In the genomic region with DNA sequence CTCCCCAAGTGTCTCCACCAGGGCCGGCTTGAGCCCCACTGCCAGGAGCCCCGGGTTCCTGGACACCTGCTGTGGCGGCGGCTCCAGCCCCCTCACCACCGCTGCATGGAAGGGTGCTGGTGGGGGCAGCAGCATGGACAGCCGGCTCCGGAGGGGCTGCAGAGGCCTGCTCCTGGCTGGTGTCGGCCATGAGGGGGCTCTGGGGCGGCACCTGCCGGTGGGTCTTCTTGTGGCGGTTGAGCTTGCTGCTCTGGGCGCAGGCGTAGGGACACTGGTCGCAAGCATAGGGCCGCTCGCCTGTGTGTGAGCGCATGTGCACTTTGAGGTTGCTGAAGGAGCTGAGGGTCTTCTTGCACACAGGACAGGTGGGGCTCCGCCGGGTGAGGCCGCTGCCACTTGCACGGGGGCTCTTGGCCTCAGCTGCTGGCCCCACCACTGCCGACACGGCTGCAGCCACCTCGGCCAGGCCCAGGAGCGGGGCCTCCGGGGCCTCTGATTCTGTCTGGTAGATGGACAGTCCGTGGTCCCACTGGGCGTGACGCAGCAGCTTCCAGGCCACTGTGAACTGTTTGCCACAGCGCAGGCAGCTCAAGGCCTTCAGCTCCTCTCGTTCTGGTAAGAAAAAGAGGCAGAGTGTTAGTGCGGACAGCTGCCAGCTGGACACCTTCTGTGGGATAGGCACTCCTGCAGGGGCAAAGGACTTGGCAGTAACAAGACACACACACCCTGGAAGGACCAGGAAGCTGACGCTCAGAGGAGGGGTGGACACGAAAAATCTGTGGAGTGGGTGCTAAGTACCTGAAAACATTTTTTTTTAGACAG, we compare ENCODE assay signal across 19 cellular contexts. TPM values are rescaled to one million over a fixed set of nuclear protein-coding genes. Genes with fewer than 3 reads are reported as not detected.
DNase-seq lines count a peak whose midpoint lies in the region; ATAC-seq and TF ChIP-seq lines count a peak whose summit lies in the region.
"Had no signal": no experiment of that assay in that cellular context is flagged by ENCODE, and none has a peak within 500 bp of the region (broad histone marks: within the 10 kb centered on the region; RNA-seq: fewer than 3 reads in every experiment).

No MANE protein-coding gene starts in this region.

- H3K4me3 ChIP-seq in GM23338 (no peak overlapping the region), neutrophil (ENCODE audit: low read depth in 1 of 2, low read length in 1 of 2) (no peak overlapping the region)
- H3K4me3 ChIP-seq: gastroesophageal sphincter, pancreas, SJCRH30 had no signal

- H3K4me2 ChIP-seq in GM23338: no peak overlapping the region

- TF ChIP-seq CTCF in GM23338 (conservative IDR thresholded peaks at IDR 0.05; ENCODE audit: low read depth in 2 of 2) (peak in 1 of 2 experiments; percentile 40; a peak in 2 of 4 replicates), neutrophil (IDR thresholded peaks at IDR 0.05) (no peak)

- no peaks in the 10 kb centered on the region for H3K9me3 ChIP-seq in neutrophil
- H3K9me3 ChIP-seq: Caco-2, gastroesophageal sphincter, pancreas, SJCRH30 had no signal

- peaks cover 8% of the 10 kb centered on the region; the same call in 1 of the 2 replicates for H3K36me3 ChIP-seq in GM23338 (ENCODE audit: insufficient read depth)
- peaks cover 58% of the 10 kb centered on the region for H3K36me3 ChIP-seq in neutrophil

- H3K9me3 Mint-ChIP-seq in GM23338: no peaks in the 10 kb centered on the region
- no peaks in the 10 kb centered on the region for H3K9me3 Mint-ChIP-seq in activated T-helper 17 cell treated with anti-CD3 and anti-CD28 coated beads, Interleukin-2, amount 50 U/mL, for 72 hours
- H3K9me3 Mint-ChIP-seq: activated naive CD8-positive, alpha-beta T cell treated with anti-CD3 and anti-CD28 coated beads, Interleukin-2, amount 50 U/mL, for 24 hours; activated T-helper 2 cell treated with anti-CD3 and anti-CD28 coated beads, Interferon-gamma antibody, Interleukin-2, Interleukin-4, amounts not matched to agents 10 μg/mL and 5 μg/mL and 100 μg/mL, durations not matched to agents 14 hours and 24 hours and 36 hours had no signal

- H3K9me2 ChIP-seq in GM23338 (ENCODE audit: insufficient read depth): no peaks in the 10 kb centered on the region

- 0 out of 2 replicates have a peak overlapping the region, but pooled peaks have one; percentile 44 for H3K27ac Mint-ChIP-seq in GM23338
- peak overlapping the region; percentile 38 for H3K27ac Mint-ChIP-seq in activated T-helper 17 cell treated with anti-CD3 and anti-CD28 coated beads, Interleukin-2, amount 50 U/mL, for 72 hours
- H3K27ac Mint-ChIP-seq: activated naive CD8-positive, alpha-beta T cell treated with anti-CD3 and anti-CD28 coated beads, Interleukin-2, amount 50 U/mL, for 24 hours; activated T-helper 2 cell treated with anti-CD3 and anti-CD28 coated beads, Interferon-gamma antibody, Interleukin-2, Interleukin-4, amounts not matched to agents 10 μg/mL and 5 μg/mL and 100 μg/mL, durations not matched to agents 14 hours and 24 hours and 36 hours; T-helper 17 cell had no signal

- peaks cover 18% of the 10 kb centered on the region for H3K4me1 Mint-ChIP-seq in GM23338
- peaks cover 6% of the 10 kb centered on the region for H3K4me1 Mint-ChIP-seq in activated T-helper 17 cell treated with anti-CD3 and anti-CD28 coated beads, Interleukin-2, amount 50 U/mL, for 72 hours

- no peak for ATAC-seq in GM23338
- no peak for ATAC-seq in activated T-helper 17 cell treated with anti-CD3 and anti-CD28 coated beads, Interleukin-2, amount 50 U/mL, for 72 hours (replicated peaks)
- ATAC-seq: activated naive CD8-positive, alpha-beta T cell treated with anti-CD3 and anti-CD28 coated beads, Interleukin-2, amount 50 U/mL, for 24 hours; gastroesophageal sphincter; pancreas; PC-3; T-helper 17 cell had no signal

- no peak overlapping the region for H2AFZ ChIP-seq in GM23338

- H3K27ac ChIP-seq in GM23338 (ENCODE audit: low read depth): no peak overlapping the region
- peak overlapping the region; percentile 8 for H3K27ac ChIP-seq in neutrophil
- H3K27ac ChIP-seq: brain microvascular endothelial cell, gastroesophageal sphincter, pancreas, SJCRH30 had no signal

- H3K4me1 ChIP-seq in GM23338 (ENCODE audit: insufficient read depth): peaks cover 18% of the 10 kb centered on the region
- peaks cover 20 to 21% of the 10 kb centered on the region in 2 experiments for H3K4me1 ChIP-seq in neutrophil (ENCODE audit: control insufficient read depth in 1 of 2, insufficient read depth in 1 of 2, low read depth in 1 of 2, low read length in 1 of 2)
- H3K4me1 ChIP-seq: SJCRH30 had no signal

- H3K27me3 Mint-ChIP-seq in GM23338 (ENCODE audit: insufficient read depth, low read depth, poor library complexity): peaks cover 12% of the 10 kb centered on the region
- H3K27me3 Mint-ChIP-seq in activated T-helper 17 cell treated with anti-CD3 and anti-CD28 coated beads, Interleukin-2, amount 50 U/mL, for 72 hours: no peaks in the 10 kb centered on the region
- H3K27me3 Mint-ChIP-seq: activated naive CD8-positive, alpha-beta T cell treated with anti-CD3 and anti-CD28 coated beads, Interleukin-2, amount 50 U/mL, for 24 hours; T-helper 17 cell had no signal

- H4K20me1 ChIP-seq in GM23338 (replicated peaks; ENCODE audit: insufficient read depth): peaks cover 17% of the 10 kb centered on the region

- peaks cover 30% of the 10 kb centered on the region for H3K79me2 ChIP-seq in GM23338 (replicated peaks; ENCODE audit: insufficient read depth)

- DNase-seq in GM23338 (ENCODE audit: low spot score) (no peak), iPS-NIHi7 (ENCODE audit: extremely low spot score) (no peak), middle frontal gyrus (ENCODE audit: extremely low spot score, low spot score) (no peak)
- DNase-seq: activated naive CD8-positive, alpha-beta T cell treated with anti-CD3 and anti-CD28 coated beads, Interleukin-2, amount 50 U/mL, for 24 hours; AML-193; brain microvascular endothelial cell; Caco-2; dermis blood vessel endothelial cell; GOT3; pancreas; PC-3; SJCRH30; stimulated activated CD4-positive, alpha-beta T cell treated with anti-CD3 and anti-CD28 coated beads, Interleukin-2, amount 100 ng/mL, for 24 hours; T-helper 17 cell had no signal

- H3K36me3 Mint-ChIP-seq in GM23338 (ENCODE audit: low read depth): peaks cover 39% of the 10 kb centered on the region
- peaks cover 41% of the 10 kb centered on the region for H3K36me3 Mint-ChIP-seq in activated T-helper 17 cell treated with anti-CD3 and anti-CD28 coated beads, Interleukin-2, amount 50 U/mL, for 72 hours (ENCODE audit: low read depth)

- H3K27me3 ChIP-seq in GM23338 (ENCODE audit: insufficient read depth) (no peaks in the 10 kb centered on the region), neutrophil (no peaks in the 10 kb centered on the region)
- H3K27me3 ChIP-seq: brain microvascular endothelial cell, gastroesophageal sphincter, pancreas, SJCRH30 had no signal

- H3K4me3 Mint-ChIP-seq in GM23338: no peak overlapping the region
- no peak overlapping the region for H3K4me3 Mint-ChIP-seq in activated T-helper 17 cell treated with anti-CD3 and anti-CD28 coated beads, Interleukin-2, amount 50 U/mL, for 72 hours
- H3K4me3 Mint-ChIP-seq: activated naive CD8-positive, alpha-beta T cell treated with anti-CD3 and anti-CD28 coated beads, Interleukin-2, amount 50 U/mL, for 24 hours had no signal

- H3F3A ChIP-seq in GM23338 (replicated peaks; ENCODE audit: low read depth): peaks cover 24% of the 10 kb centered on the region; the same call in 1 of the 2 replicates

TF ChIP-seq in GM23338, 12 proteins besides CTCF, POLR2A, EP300 and RAD21 (continues in another document):
- no peak for TF ChIP-seq ZNF331 (CRISPR knock-in tag; IDR thresholded peaks at IDR 0.05; ENCODE audit: low read depth)
- no peak for TF ChIP-seq NANOG (IDR thresholded peaks at IDR 0.05; ENCODE audit: borderline replicate concordance)
- TF ChIP-seq, protein P1, sequence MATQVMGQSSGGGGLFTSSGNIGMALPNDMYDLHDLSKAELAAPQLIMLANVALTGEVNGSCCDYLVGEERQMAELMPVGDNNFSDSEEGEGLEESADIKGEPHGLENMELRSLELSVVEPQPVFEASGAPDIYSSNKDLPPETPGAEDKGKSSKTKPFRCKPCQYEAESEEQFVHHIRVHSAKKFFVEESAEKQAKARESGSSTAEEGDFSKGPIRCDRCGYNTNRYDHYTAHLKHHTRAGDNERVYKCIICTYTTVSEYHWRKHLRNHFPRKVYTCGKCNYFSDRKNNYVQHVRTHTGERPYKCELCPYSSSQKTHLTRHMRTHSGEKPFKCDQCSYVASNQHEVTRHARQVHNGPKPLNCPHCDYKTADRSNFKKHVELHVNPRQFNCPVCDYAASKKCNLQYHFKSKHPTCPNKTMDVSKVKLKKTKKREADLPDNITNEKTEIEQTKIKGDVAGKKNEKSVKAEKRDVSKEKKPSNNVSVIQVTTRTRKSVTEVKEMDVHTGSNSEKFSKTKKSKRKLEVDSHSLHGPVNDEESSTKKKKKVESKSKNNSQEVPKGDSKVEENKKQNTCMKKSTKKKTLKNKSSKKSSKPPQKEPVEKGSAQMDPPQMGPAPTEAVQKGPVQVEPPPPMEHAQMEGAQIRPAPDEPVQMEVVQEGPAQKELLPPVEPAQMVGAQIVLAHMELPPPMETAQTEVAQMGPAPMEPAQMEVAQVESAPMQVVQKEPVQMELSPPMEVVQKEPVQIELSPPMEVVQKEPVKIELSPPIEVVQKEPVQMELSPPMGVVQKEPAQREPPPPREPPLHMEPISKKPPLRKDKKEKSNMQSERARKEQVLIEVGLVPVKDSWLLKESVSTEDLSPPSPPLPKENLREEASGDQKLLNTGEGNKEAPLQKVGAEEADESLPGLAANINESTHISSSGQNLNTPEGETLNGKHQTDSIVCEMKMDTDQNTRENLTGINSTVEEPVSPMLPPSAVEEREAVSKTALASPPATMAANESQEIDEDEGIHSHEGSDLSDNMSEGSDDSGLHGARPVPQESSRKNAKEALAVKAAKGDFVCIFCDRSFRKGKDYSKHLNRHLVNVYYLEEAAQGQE (IDR thresholded peaks at IDR 0.05; ENCODE audit: unreplicated experiment): no peak

RNA-seq across cellular contexts. Expression of gene ZNF296, which starts 4.1 kb away (rescaled TPM):
- total RNA-seq in GM23338 (2014; rRNA removed; shearing (Covaris generic)): 10.3 and 13.4 TPM in 2 replicates
- 16.5 and 18.6 TPM in 2 replicates for polyA plus RNA-seq in GM23338 (2016; fragmentation: Nextera tagmentation; extraction: Ambion mirVana)
- total RNA-seq in activated T-helper 17 cell treated with anti-CD3 and anti-CD28 coated beads, Interleukin-2, amount 50 U/mL, for 72 hours: 10 to 100 TPM in 1 of 2 donors, 1 to 10 TPM in 1; 6.7 to 11.6 TPM
- total RNA-seq: myocyte, SJCRH30 had no signal

RNA-seq across cellular contexts. Expression of gene GEMIN7, which starts 6.9 kb away (rescaled TPM):
- total RNA-seq in GM23338 (2014; rRNA removed; shearing (Covaris generic)): 49.6 and 52.6 TPM in 2 replicates
- polyA plus RNA-seq in GM23338 (2016; fragmentation: Nextera tagmentation; extraction: Ambion mirVana): 90.5 and 91.6 TPM in 2 replicates
- total RNA-seq in activated T-helper 17 cell treated with anti-CD3 and anti-CD28 coated beads, Interleukin-2, amount 50 U/mL, for 72 hours: 10 to 100 TPM; 56.9 to 57.2 TPM

RNA-seq across cellular contexts. Expression of gene PPP1R37, which starts 20.8 kb away (rescaled TPM):
- 33.3 and 47.2 TPM in 2 replicates for total RNA-seq in GM23338 (2014; rRNA removed; shearing (Covaris generic))
- 6.9 and 7.8 TPM in 2 replicates for polyA plus RNA-seq in GM23338 (2016; fragmentation: Nextera tagmentation; extraction: Ambion mirVana)
- total RNA-seq in activated T-helper 17 cell treated with anti-CD3 and anti-CD28 coated beads, Interleukin-2, amount 50 U/mL, for 72 hours: 10 to 100 TPM; 19.8 to 27.7 TPM

RNA-seq across cellular contexts. Expression of gene CLASRP, which starts 33.3 kb away (rescaled TPM):
- total RNA-seq in GM23338 (2014; rRNA removed; shearing (Covaris generic)): 78.7 and 92.3 TPM in 2 replicates
- 26.5 and 27.1 TPM in 2 replicates for polyA plus RNA-seq in GM23338 (2016; fragmentation: Nextera tagmentation; extraction: Ambion mirVana)
- 10 to 100 TPM; 87.5 TPM for total RNA-seq in activated T-helper 17 cell treated with anti-CD3 and anti-CD28 coated beads, Interleukin-2, amount 50 U/mL, for 72 hours
